Comparison of ENCODE assay signal across 9 cellular contexts in the genomic region with DNA sequence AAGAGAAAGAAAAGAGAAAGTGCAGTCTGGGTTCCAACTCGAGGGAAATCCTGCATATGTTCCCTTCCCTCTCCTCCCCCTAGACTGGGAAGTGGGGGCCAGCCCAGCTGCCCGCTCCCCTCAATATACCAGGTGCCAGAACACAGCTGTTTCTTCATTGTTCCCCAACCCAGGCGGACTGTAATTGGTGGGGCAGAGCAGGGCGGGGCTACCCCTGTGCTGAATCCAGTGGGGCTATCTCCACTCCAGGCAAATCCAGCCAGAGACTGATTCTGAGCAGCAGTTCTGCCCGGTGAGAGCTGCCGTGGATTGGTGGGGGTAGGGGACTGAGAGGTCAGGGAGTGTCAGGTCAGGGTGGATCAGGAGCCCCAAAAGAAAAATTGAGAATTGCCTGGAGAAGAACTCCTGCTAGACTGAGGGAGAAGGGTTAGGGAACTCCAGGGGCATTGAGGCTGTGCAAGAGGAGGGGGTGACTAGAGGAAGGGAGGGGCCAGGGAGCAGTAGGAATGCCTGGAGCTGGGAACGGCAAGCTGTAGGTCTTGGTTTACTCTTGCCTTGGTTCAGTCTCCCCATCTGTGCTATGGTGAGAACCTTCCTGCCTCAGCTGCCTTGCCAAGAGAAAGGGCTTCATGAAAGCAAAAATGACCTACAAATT. TPM values are rescaled to one million over a fixed set of nuclear protein-coding genes. Genes with fewer than 3 reads are reported as not detected.
DNase-seq lines count a peak whose midpoint lies in the region; ATAC-seq, FAIRE-seq and TF ChIP-seq lines count a peak whose summit lies in the region.
"Had no signal": no experiment of that assay in that cellular context is flagged by ENCODE, and none has a peak within 500 bp of the region (broad histone marks: within the 10 kb centered on the region; RNA-seq: fewer than 3 reads in every experiment).

MYMX (plus strand) TSS at position 250 of the 655 bp plus-strand sequence. CDS start 546 bp downstream, outside the sequence.

- H3K4me1 Mint-ChIP-seq in glutamatergic neuron (ENCODE audit: low read depth, unreplicated experiment): peaks cover 8% of the 10 kb centered on the region
- peaks cover 17% of the 10 kb centered on the region for H3K4me1 Mint-ChIP-seq in CD4-positive, alpha-beta T cell (ENCODE audit: low read depth)

- H3K27ac ChIP-seq in BLaER1 treated with 17β-estradiol and CSF1 and Interleukin-3, amounts not matched to agents 10 nM and 100 nM: no peak within 1 kb of the TSS
- H3K27ac ChIP-seq in neuronal stem cell (replicated peaks; ENCODE audit: low read length): peak within 1 kb of the TSS; percentile 15
- no peak within 1 kb of the TSS for H3K27ac ChIP-seq in CD4-positive, alpha-beta T cell (ENCODE audit: low read depth, low read length)

- H2AK5ac ChIP-seq in neuronal stem cell (ENCODE audit: low read depth, low read length): peak within 1 kb of the TSS; percentile 73

- H4K20me1 ChIP-seq in BLaER1 treated with 17β-estradiol and CSF1 and Interleukin-3, amounts not matched to agents 10 nM and 100 nM: no peaks in the 10 kb centered on the region; a peak in 1 of 22 replicates

- peak within 1 kb of the TSS; percentile 77 for H2BK12ac ChIP-seq in neuronal stem cell (ENCODE audit: low read length)

- H4K91ac ChIP-seq in neuronal stem cell (ENCODE audit: low read depth, low read length, poor library complexity): no peak within 1 kb of the TSS

- intact Hi-C loops in CD4-positive, alpha-beta T cell (cut with DNase I, micrococcal nuclease): no loop called here

- WGBS in neuronal stem cell (ENCODE audit: extremely low coverage in 2 of 2, insufficient read length in 2 of 2, insufficient replicate concordance in 1 of 2), 2 donors: no CpG with 5 or more reads among the region's 7 CpGs

- no peaks in the 10 kb centered on the region for H3K36me3 Mint-ChIP-seq in glutamatergic neuron (ENCODE audit: unreplicated experiment)
- no peaks in the 10 kb centered on the region for H3K36me3 Mint-ChIP-seq in CD4-positive, alpha-beta T cell (ENCODE audit: low read depth)

- no peak within 1 kb of the TSS for H2BK5ac ChIP-seq in neuronal stem cell (ENCODE audit: low read length)

- no peaks in the 10 kb centered on the region for H3K9me3 Mint-ChIP-seq in glutamatergic neuron (ENCODE audit: unreplicated experiment)
- H3K9me3 Mint-ChIP-seq in CD4-positive, alpha-beta T cell: no peaks in the 10 kb centered on the region

- H2BK120ac ChIP-seq in neuronal stem cell (ENCODE audit: low read depth, low read length): peak within 1 kb of the TSS; percentile 51

- H3K18ac ChIP-seq in neuronal stem cell (ENCODE audit: low read length): peak within 1 kb of the TSS; percentile 92

- H3K79me1 ChIP-seq in neuronal stem cell (ENCODE audit: low read depth, low read length): peaks cover 4% of the 10 kb centered on the region

- H3K27me3 Mint-ChIP-seq in glutamatergic neuron (ENCODE audit: unreplicated experiment): peaks cover 1% of the 10 kb centered on the region
- peaks cover 4% of the 10 kb centered on the region for H3K27me3 Mint-ChIP-seq in CD4-positive, alpha-beta T cell

- H3K14ac ChIP-seq in neuronal stem cell (ENCODE audit: low read length): peak within 1 kb of the TSS; percentile 39

- POLR2A ChIA-PET in CD4-positive, alpha-beta T cell (lab: Charles Lee): no interaction called here

- no peak within 1 kb of the TSS for H3K4me3 ChIP-seq in BLaER1 treated with 17β-estradiol and CSF1 and Interleukin-3, amounts not matched to agents 10 nM and 100 nM
- H3K4me3 ChIP-seq in neuronal stem cell (ENCODE audit: low read length in 2 of 2): no peak within 1 kb of the TSS

- H3K4ac ChIP-seq in neuronal stem cell (ENCODE audit: low read length): no peak within 1 kb of the TSS

- CTCF ChIA-PET in CD4-positive, alpha-beta T cell (lab: Charles Lee): interaction anchor here (0.7 kb wide), 1 partner anchor 12 kb away, joined by 4 read pairs; no protein-coding TSS in a partner anchor

- DNase-seq in NCI-H69 (lab: John Stamatoyannopoulos, UW): peak; percentile 75
- DNase-seq in glutamatergic neuron: no peak
- no peak for DNase-seq in neuronal stem cell (ENCODE audit: low spot score)
- DNase-seq in CD4-positive, alpha-beta T cell: no peak
- DNase-seq in frontal cortex (ENCODE audit: low spot score in 2 of 2): no peak
- DNase-seq in DMS153 treated with DMSO at 0.1 percent for 48 hours (lab: John Stamatoyannopoulos, UW; ENCODE audit: unreplicated experiment): no peak
- DNase-seq in Ammon's horn (ENCODE audit: low spot score): no peak
- DNase-seq: activated CD4-positive, alpha-beta T cell treated with anti-CD3 and anti-CD28 coated beads for 36 hours had no signal

- peak within 1 kb of the TSS in 1 of 11 experiments; percentile 1; a peak in 1 of 22 replicates for H3K9ac ChIP-seq in BLaER1 treated with 17β-estradiol and CSF1 and Interleukin-3, amounts not matched to agents 10 nM and 100 nM
- peak within 1 kb of the TSS; percentile 78 for H3K9ac ChIP-seq in neuronal stem cell (ENCODE audit: low read depth, low read length, poor library complexity)

- peaks cover 38 to 61% (median 47%) of the 10 kb centered on the region in 10 experiments for H3K4me1 ChIP-seq in BLaER1 treated with 17β-estradiol and CSF1 and Interleukin-3, amounts not matched to agents 10 nM and 100 nM
- H3K4me1 ChIP-seq in neuronal stem cell (ENCODE audit: control insufficient read depth in 2 of 2, insufficient read depth in 1 of 2, low read depth in 1 of 2, low read length in 2 of 2): peaks cover 28 to 29% of the 10 kb centered on the region in 2 donors

- no peak for ATAC-seq in CD4-positive, alpha-beta T cell (ENCODE audit: poor library complexity)
- ATAC-seq: activated CD4-positive, alpha-beta T cell treated with anti-CD3 and anti-CD28 coated beads for 36 hours had no signal

- H3K36me3 ChIP-seq in BLaER1 treated with 17β-estradiol and CSF1 and Interleukin-3, amounts not matched to agents 10 nM and 100 nM: no peaks in the 10 kb centered on the region
- H3K36me3 ChIP-seq in neuronal stem cell (replicated peaks in 1 of 2; ENCODE audit: control insufficient read depth in 2 of 2, insufficient read depth in 2 of 2, low read length in 2 of 2): no peaks in the 10 kb centered on the region

- H3K23ac ChIP-seq in neuronal stem cell (ENCODE audit: low read depth, low read length, poor library complexity): peak within 1 kb of the TSS; percentile 76

- H3K4me3 Mint-ChIP-seq in glutamatergic neuron (ENCODE audit: unreplicated experiment): peak within 1 kb of the TSS; percentile 37
- H3K4me3 Mint-ChIP-seq in CD4-positive, alpha-beta T cell: no peak within 1 kb of the TSS
- H3K4me3 Mint-ChIP-seq: activated CD4-positive, alpha-beta T cell treated with anti-CD3 and anti-CD28 coated beads for 36 hours had no signal

- peak within 1 kb of the TSS; percentile 78 for H2BK15ac ChIP-seq in neuronal stem cell (ENCODE audit: low read length)

- no peak for TF ChIP-seq CTCF in glutamatergic neuron (IDR thresholded peaks at IDR 0.05; ENCODE audit: partially characterized antibody, unreplicated experiment)
- TF ChIP-seq CTCF in CD4-positive, alpha-beta T cell (IDR thresholded peaks at IDR 0.05): no peak

- H2AFZ ChIP-seq in neuronal stem cell (ENCODE audit: low read length): peak within 1 kb of the TSS; percentile 38

- H3K27me3 ChIP-seq in BLaER1 treated with 17β-estradiol and CSF1 and Interleukin-3, amounts not matched to agents 10 nM and 100 nM: no peaks in the 10 kb centered on the region
- H3K27me3 ChIP-seq in neuronal stem cell (ENCODE audit: control insufficient read depth in 3 of 3, insufficient read depth in 3 of 3, low read depth in 1 of 3, low read length in 3 of 3): no peaks in the 10 kb centered on the region
- H3K27me3 ChIP-seq in CD4-positive, alpha-beta T cell (ENCODE audit: control insufficient read depth, insufficient read depth, low read length): peaks cover 4% of the 10 kb centered on the region

- peak within 1 kb of the TSS; percentile 30 for H4K8ac ChIP-seq in neuronal stem cell (ENCODE audit: low read depth, low read length)

- H3K4me2 ChIP-seq in BLaER1 treated with 17β-estradiol and CSF1 and Interleukin-3, amounts not matched to agents 10 nM and 100 nM: peak within 1 kb of the TSS; percentile 44 to 97 (median 55); a peak in 21 of 22 replicates
- peak within 1 kb of the TSS; percentile 40 for H3K4me2 ChIP-seq in neuronal stem cell (ENCODE audit: insufficient read depth, low read length, poor library complexity, severe bottlenecking)

- no peak for FAIRE-seq in frontal cortex (lab: Jason Lieb, UNC)

- no peaks in the 10 kb centered on the region for H3K9me3 ChIP-seq in BLaER1 treated with 17β-estradiol and CSF1 and Interleukin-3, amounts not matched to agents 10 nM and 100 nM (replicated peaks in 1 of 11)
- H3K9me3 ChIP-seq in neuronal stem cell (replicated peaks in 1 of 2; ENCODE audit: control insufficient read depth in 2 of 2, insufficient read depth in 1 of 2, low read depth in 1 of 2, low read length in 2 of 2): no peaks in the 10 kb centered on the region
- no peaks in the 10 kb centered on the region for H3K9me3 ChIP-seq in CD4-positive, alpha-beta T cell (ENCODE audit: control insufficient read depth, low read length)

- H3K27ac Mint-ChIP-seq in glutamatergic neuron (ENCODE audit: unreplicated experiment): peak within 1 kb of the TSS; percentile 80
- no peak within 1 kb of the TSS for H3K27ac Mint-ChIP-seq in CD4-positive, alpha-beta T cell
- H3K27ac Mint-ChIP-seq: activated CD4-positive, alpha-beta T cell treated with anti-CD3 and anti-CD28 coated beads for 36 hours had no signal

RNA-seq across cellular contexts. Expression of gene MYMX, which starts in this region (rescaled TPM):
- total RNA-seq in glutamatergic neuron (ENCODE audit: unreplicated experiment): 0.91 TPM
- polyA plus RNA-seq in neuronal stem cell (2013, experiment 1 of 2): 2.1 TPM
- polyA plus RNA-seq in neuronal stem cell (2013, experiment 2 of 2): 2.3 TPM
- not detected for total RNA-seq in CD4-positive, alpha-beta T cell
- total RNA-seq in frontal cortex: not detected
- total RNA-seq: activated CD4-positive, alpha-beta T cell treated with anti-CD3 and anti-CD28 coated beads for 36 hours had no signal
